Comparison of ENCODE assay signal across 8 cellular contexts in the genomic region with DNA sequence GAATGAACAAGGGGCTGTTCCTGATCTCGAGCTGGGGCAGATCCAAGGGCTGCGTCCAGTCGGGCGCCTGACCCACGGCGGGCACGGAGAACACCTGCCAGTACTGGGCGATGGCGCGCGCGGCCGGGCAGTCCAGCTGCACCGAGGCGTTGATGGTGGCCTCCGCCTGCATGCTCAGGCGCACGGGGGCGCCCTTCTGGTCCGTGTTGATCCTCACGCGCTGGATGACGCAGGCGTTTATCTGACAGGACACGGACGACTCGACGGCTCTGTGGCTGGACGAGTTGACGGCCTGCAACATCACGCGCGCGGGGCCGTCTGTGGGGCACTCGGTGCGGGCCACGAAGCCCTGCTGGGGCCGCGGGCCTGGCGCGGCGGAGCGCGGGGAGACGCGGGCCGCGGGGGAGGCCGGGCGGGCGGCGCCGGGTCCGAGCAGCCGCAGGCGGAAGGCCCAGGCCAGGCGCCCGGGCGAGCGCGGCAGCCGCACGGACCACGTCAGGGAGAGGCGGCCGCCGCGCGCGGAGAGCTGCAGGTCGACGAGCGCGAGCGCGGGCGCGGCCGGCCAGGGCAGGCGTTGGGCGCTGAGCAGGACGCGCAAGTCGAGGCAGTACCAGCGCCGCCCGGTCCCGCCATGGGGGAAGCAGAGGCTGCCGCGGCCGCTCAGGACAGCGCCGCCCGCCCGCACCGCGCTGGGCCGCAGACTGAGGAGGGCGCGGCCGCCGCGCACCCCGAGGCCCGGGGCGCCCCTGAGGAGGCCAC. TPM values are rescaled to one million over a fixed set of nuclear protein-coding genes. Genes with fewer than 3 reads are reported as not detected.
DNase-seq lines count a peak whose midpoint lies in the region; ATAC-seq and TF ChIP-seq lines count a peak whose summit lies in the region.

No MANE protein-coding gene starts in this region.

- H3K36me3 ChIP-seq in upper lobe of right lung = no peaks in the 10 kb centered on the region

- intact Hi-C loops in upper lobe of right lung (cut with DNase I) = no loop called here

- TF ChIP-seq CTCF in epithelial cell of esophagus (IDR thresholded peaks at IDR 0.05; ENCODE audit: insufficient read depth, low read depth, low read length, missing control alignments) (no peak), upper lobe of right lung (IDR thresholded peaks at IDR 0.05) (peak; percentile 44)

- peak; percentile 83 for ATAC-seq in upper lobe of right lung
- no peak for ATAC-seq in GM18520 (IDR thresholded peaks at IDR 0.05; ENCODE audit: unreplicated experiment)
- no peak for ATAC-seq in HG02884 (IDR thresholded peaks at IDR 0.05; ENCODE audit: unreplicated experiment)
- no peak for ATAC-seq in GM21737 (IDR thresholded peaks at IDR 0.05; ENCODE audit: unreplicated experiment)

- H3K27me3 ChIP-seq in upper lobe of right lung = peaks cover 13% of the 10 kb centered on the region

- DNase-seq in activated T-cell treated with anti-CD3 and anti-CD28 coated beads for 48 hours (ENCODE audit: low read depth) (peak; percentile 33), activated T-cell treated with anti-CD3 and anti-CD28 coated beads for 4 hours (no peak), epithelial cell of esophagus (ENCODE audit: low read depth) (peak; percentile 58), medulla oblongata (ENCODE audit: extremely low spot score) (peak; percentile 35), upper lobe of right lung (peak; percentile 87)

- H3K4me3 ChIP-seq in epithelial cell of esophagus (ENCODE audit: low read length) (no peak overlapping the region), upper lobe of right lung (no peak overlapping the region)

- no peaks in the 10 kb centered on the region for H3K9me3 ChIP-seq in upper lobe of right lung

- H3K4me1 ChIP-seq in upper lobe of right lung = peaks cover 8% of the 10 kb centered on the region

- no peak overlapping the region for H3K27ac ChIP-seq in upper lobe of right lung

RNA-seq across cellular contexts. Expression of gene PKDREJ, which starts 0.5 kb away (rescaled TPM):
- not detected for total RNA-seq in upper lobe of right lung

RNA-seq across cellular contexts. Expression of gene TTC38, which starts 5.2 kb away (rescaled TPM):
- total RNA-seq in upper lobe of right lung = 26.3 TPM

RNA-seq across cellular contexts. Expression of gene CDPF1, which starts 12.5 kb away (rescaled TPM):
- 9.0 TPM for total RNA-seq in upper lobe of right lung

RNA-seq across cellular contexts. Expression of gene GTSE1, which starts 34.0 kb away (rescaled TPM):
- total RNA-seq in upper lobe of right lung = 0.43 TPM
